In genomic region chr12:68247785-68248184, GRCh38 we compare ENCODE assay signal across 9 cellular contexts. TPM values are rescaled to one million over a fixed set of nuclear protein-coding genes. Genes with fewer than 3 reads are reported as not detected.
"Had no signal": no experiment of that assay in that cellular context is flagged by ENCODE, and none has a peak within 500 bp of the region (broad histone marks: within the 10 kb centered on the region; RNA-seq: fewer than 3 reads in every experiment).

No MANE protein-coding gene starts in this region.

- H3K9ac ChIP-seq: KMS-11 had no signal

- H3K4me3 ChIP-seq: GM23338 had no signal

- H3K27ac ChIP-seq: KMS-11 had no signal

- H2AFZ ChIP-seq: GM23338 had no signal

- H3K4me2 ChIP-seq: GM23338, KMS-11 had no signal

- H3K4me3 Mint-ChIP-seq: GM23338, H9 had no signal

- ATAC-seq: GM23338 had no signal

- FAIRE-seq: H1, H54, HTR-8/SVneo had no signal

- DNase-seq: H9, HCEC 1CT, KBM-7 had no signal

- H3K27ac Mint-ChIP-seq: GM23338, H9 had no signal

RNA-seq across cellular contexts. Expression of gene IL22, which starts 5.6 kb away (rescaled TPM):
- total RNA-seq: GM23338, H1, H9, HT-29 had no signal
- polyA plus RNA-seq: GM23338, H1 had no signal

RNA-seq across cellular contexts. Expression of gene IL26, which starts 22.2 kb away (rescaled TPM):
- total RNA-seq: GM23338, H1, H9, HT-29 had no signal
- polyA plus RNA-seq: GM23338, H1 had no signal
